Comparison of ENCODE assay signal across 24 cellular contexts in the genomic region with DNA sequence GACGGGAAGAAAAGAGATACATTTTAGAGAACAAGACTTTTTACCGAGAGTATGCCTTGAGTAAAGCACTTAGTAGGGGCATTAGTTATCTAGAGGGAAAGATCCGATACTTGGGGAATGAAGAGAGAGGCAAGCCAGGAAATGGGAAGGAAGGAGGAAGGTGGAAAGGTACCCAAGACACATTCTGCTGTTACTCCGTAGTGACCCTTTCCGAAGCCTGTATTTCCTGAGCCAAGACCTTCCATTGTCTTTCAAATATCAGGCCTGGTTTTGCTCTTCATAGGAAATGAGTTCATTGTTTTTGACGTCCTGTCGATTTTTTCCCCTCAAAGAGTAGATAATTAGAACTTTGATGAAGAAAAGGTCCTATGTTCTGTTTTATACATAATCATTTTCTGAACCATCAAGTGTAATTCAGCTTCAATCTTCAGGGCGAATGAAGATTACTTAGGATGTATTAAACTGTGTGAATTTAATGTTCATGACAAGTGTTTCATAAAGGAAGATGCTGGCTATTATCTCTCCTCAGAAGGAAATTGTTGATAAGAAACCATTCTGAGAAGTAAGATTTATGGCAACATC.
"Had no signal": no experiment of that assay in that cellular context is flagged by ENCODE, and none has a peak within 500 bp of the region (broad histone marks: within the 10 kb centered on the region; RNA-seq: fewer than 3 reads in every experiment).

No MANE protein-coding gene starts in this region.

- H3K9ac ChIP-seq: KMS-11 had no signal

- H3K9me3 Mint-ChIP-seq: activated B cell treated with CpG ODN at 0.5 μM for 24 hours; activated CD4-positive, alpha-beta T cell treated with anti-CD3 and anti-CD28 coated beads, Interleukin-2, amount 10 ng/mL, durations not matched to agents 24 days and 14 days; activated naive CD4-positive, alpha-beta T cell treated with anti-CD3 and anti-CD28 coated beads, Interleukin-2, amount 50 U/mL, for 24 hours; activated T-cell treated with anti-CD3 and anti-CD28 coated beads, Interleukin-2, amount 50 U/mL, for 24 hours; activated T-helper 1 cell treated with anti-CD3 and anti-CD28 coated beads, Interleukin-12 subunit alpha, Interleukin-12 subunit beta, Interleukin-2, Interleukin-4 antibody, amounts not matched to agents 30 ng/mL and 10 ng/mL and 1 ng/mL, durations not matched to agents 14 hours and 24 hours and 36 hours had no signal

- ATAC-seq: activated CD8-positive, alpha-beta memory T cell treated with anti-CD3 and anti-CD28 coated beads, Interleukin-2, amount 10 ng/mL, durations not matched to agents 7 days and 5 days; PC-3; T-helper 17 cell had no signal

- DNase-seq: activated B cell treated with CpG ODN at 0.5 μM for 24 hours; activated CD4-positive, alpha-beta T cell treated with anti-CD3 and anti-CD28 coated beads for 1 hour; activated CD4-positive, alpha-beta T cell treated with anti-CD3 and anti-CD28 coated beads, Interleukin-2, amount 10 ng/mL, durations not matched to agents 24 days and 14 days; activated CD4-positive, alpha-beta T cell treated with anti-CD3 and anti-CD28 coated beads, Interleukin-2, amount 50 U/mL, for 48 hours; activated CD8-positive, alpha-beta memory T cell treated with anti-CD3 and anti-CD28 coated beads, Interleukin-2, amount 10 ng/mL, durations not matched to agents 7 days and 5 days; activated effector memory CD4-positive, alpha-beta T cell treated with Interleukin-2 at 50 U/mL for 16 hours; activated naive CD4-positive, alpha-beta T cell; activated T-cell treated with anti-CD3 and anti-CD28 coated beads, Interleukin-2, amount 50 U/mL, for 24 hours; aorta; central memory CD4-positive, alpha-beta T cell; MM.1S; NCI-H1105 treated with DMSO at 0.1 percent for 48 hours; NCI-H1436 treated with DMSO at 0.1 percent for 48 hours; NCI-H187 treated with DMSO at 0.1 percent for 48 hours; NCI-H2081 treated with DMSO at 0.1 percent for 48 hours; NCI-H446; NCI-H524; PC-3; SHP77 treated with DMSO at 0.1 percent for 48 hours; T-helper 17 cell; T-helper 9 cell had no signal

- H3K27ac ChIP-seq: KMS-11 had no signal

- H3K36me3 Mint-ChIP-seq: activated CD8-positive, alpha-beta memory T cell treated with anti-CD3 and anti-CD28 coated beads, Interleukin-2, amount 10 ng/mL, durations not matched to agents 7 days and 5 days had no signal

- H3K27me3 Mint-ChIP-seq: activated CD8-positive, alpha-beta memory T cell treated with anti-CD3 and anti-CD28 coated beads, Interleukin-2, amount 10 ng/mL, durations not matched to agents 7 days and 5 days; activated naive CD4-positive, alpha-beta T cell treated with anti-CD3 and anti-CD28 coated beads, Interleukin-2, amount 50 U/mL, for 24 hours; activated T-cell treated with anti-CD3 and anti-CD28 coated beads, Interleukin-2, amount 50 U/mL, for 24 hours; T-helper 17 cell had no signal

- H3K27ac Mint-ChIP-seq: activated B cell treated with CpG ODN at 0.5 μM for 24 hours; activated CD4-positive, alpha-beta T cell treated with anti-CD3 and anti-CD28 coated beads, Interleukin-2, amount 10 ng/mL, durations not matched to agents 24 days and 14 days; activated CD8-positive, alpha-beta memory T cell treated with anti-CD3 and anti-CD28 coated beads, Interleukin-2, amount 10 ng/mL, durations not matched to agents 7 days and 5 days; activated naive CD4-positive, alpha-beta T cell treated with anti-CD3 and anti-CD28 coated beads, Interleukin-2, amount 50 U/mL, for 24 hours; activated T-cell treated with anti-CD3 and anti-CD28 coated beads, Interleukin-2, amount 50 U/mL, for 24 hours; activated T-helper 1 cell treated with anti-CD3 and anti-CD28 coated beads, Interleukin-12 subunit alpha, Interleukin-12 subunit beta, Interleukin-2, Interleukin-4 antibody, amounts not matched to agents 30 ng/mL and 10 ng/mL and 1 ng/mL, durations not matched to agents 14 hours and 24 hours and 36 hours; T-helper 17 cell had no signal

- H3K4me2 ChIP-seq: KMS-11 had no signal

- H3K4me3 Mint-ChIP-seq: activated B cell treated with CpG ODN at 0.5 μM for 24 hours; activated CD4-positive, alpha-beta T cell treated with anti-CD3 and anti-CD28 coated beads, Interleukin-2, amount 10 ng/mL, durations not matched to agents 24 days and 14 days; activated CD8-positive, alpha-beta memory T cell treated with anti-CD3 and anti-CD28 coated beads, Interleukin-2, amount 10 ng/mL, durations not matched to agents 7 days and 5 days; activated naive CD4-positive, alpha-beta T cell treated with anti-CD3 and anti-CD28 coated beads, Interleukin-2, amount 50 U/mL, for 24 hours; activated T-cell treated with anti-CD3 and anti-CD28 coated beads, Interleukin-2, amount 50 U/mL, for 24 hours; activated T-helper 1 cell treated with anti-CD3 and anti-CD28 coated beads, Interleukin-12 subunit alpha, Interleukin-12 subunit beta, Interleukin-2, Interleukin-4 antibody, amounts not matched to agents 30 ng/mL and 10 ng/mL and 1 ng/mL, durations not matched to agents 14 hours and 24 hours and 36 hours; T-helper 17 cell had no signal

- H3K4me1 Mint-ChIP-seq: activated B cell treated with CpG ODN at 0.5 μM for 24 hours; activated CD4-positive, alpha-beta T cell treated with anti-CD3 and anti-CD28 coated beads, Interleukin-2, amount 10 ng/mL, durations not matched to agents 24 days and 14 days; activated CD8-positive, alpha-beta memory T cell treated with anti-CD3 and anti-CD28 coated beads, Interleukin-2, amount 10 ng/mL, durations not matched to agents 7 days and 5 days; activated naive CD4-positive, alpha-beta T cell treated with anti-CD3 and anti-CD28 coated beads, Interleukin-2, amount 50 U/mL, for 24 hours; T-helper 17 cell had no signal
